Comparison of ENCODE assay signal across 1 cellular context in the genomic region with DNA sequence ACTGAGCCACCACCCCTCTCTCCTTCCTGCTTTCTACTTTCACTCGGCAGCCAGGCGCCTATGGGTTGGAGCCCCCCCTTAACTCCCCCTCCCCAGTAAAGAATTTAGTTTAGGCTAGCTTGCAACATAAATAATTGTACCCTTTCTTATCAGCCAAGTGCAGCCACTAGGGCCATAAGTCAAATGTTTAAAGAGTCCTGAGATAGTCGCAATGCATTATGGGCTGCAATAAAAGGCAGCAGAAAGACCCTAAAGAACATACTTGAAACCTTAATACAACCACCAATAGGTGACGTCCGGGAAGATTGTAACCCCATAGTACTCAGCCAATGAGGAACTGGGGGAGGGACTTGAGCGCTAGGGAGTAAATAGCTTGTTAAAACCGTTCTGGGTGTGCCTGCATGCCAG.
TF ChIP-seq lines count a peak whose summit lies in the region.

No MANE protein-coding gene starts in this region.

TF ChIP-seq in K562, 482 proteins besides CTCF, POLR2A, EP300 and RAD21 (continued from another document and continues in another):
- TF ChIP-seq, protein P1, sequence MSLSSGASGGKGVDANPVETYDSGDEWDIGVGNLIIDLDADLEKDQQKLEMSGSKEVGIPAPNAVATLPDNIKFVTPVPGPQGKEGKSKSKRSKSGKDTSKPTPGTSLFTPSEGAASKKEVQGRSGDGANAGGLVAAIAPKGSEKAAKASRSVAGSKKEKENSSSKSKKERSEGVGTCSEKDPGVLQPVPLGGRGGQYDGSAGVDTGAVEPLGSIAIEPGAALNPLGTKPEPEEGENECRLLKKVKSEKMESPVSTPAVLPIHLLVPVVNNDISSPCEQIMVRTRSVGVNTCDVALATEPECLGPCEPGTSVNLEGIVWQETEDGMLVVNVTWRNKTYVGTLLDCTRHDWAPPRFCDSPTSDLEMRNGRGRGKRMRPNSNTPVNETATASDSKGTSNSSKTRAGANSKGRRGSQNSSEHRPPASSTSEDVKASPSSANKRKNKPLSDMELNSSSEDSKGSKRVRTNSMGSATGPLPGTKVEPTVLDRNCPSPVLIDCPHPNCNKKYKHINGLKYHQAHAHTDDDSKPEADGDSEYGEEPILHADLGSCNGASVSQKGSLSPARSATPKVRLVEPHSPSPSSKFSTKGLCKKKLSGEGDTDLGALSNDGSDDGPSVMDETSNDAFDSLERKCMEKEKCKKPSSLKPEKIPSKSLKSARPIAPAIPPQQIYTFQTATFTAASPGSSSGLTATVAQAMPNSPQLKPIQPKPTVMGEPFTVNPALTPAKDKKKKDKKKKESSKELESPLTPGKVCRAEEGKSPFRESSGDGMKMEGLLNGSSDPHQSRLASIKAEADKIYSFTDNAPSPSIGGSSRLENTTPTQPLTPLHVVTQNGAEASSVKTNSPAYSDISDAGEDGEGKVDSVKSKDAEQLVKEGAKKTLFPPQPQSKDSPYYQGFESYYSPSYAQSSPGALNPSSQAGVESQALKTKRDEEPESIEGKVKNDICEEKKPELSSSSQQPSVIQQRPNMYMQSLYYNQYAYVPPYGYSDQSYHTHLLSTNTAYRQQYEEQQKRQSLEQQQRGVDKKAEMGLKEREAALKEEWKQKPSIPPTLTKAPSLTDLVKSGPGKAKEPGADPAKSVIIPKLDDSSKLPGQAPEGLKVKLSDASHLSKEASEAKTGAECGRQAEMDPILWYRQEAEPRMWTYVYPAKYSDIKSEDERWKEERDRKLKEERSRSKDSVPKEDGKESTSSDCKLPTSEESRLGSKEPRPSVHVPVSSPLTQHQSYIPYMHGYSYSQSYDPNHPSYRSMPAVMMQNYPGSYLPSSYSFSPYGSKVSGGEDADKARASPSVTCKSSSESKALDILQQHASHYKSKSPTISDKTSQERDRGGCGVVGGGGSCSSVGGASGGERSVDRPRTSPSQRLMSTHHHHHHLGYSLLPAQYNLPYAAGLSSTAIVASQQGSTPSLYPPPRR (CRISPR knock-in tag; IDR thresholded peaks at IDR 0.05; ENCODE audit: borderline replicate concordance), result no peak
- 0 out of 4 replicates have a peak, but pooled peaks of 1 of the 2 experiments have one; percentile 63 for TF ChIP-seq TBL1XR1 (IDR thresholded peaks at IDR 0.05; ENCODE audit: low read length in 2 of 2)
- TF ChIP-seq BACH1 (tag; IDR thresholded peaks at IDR 0.05), result no peak
- no peak for TF ChIP-seq NCOA1 (IDR thresholded peaks at IDR 0.05; ENCODE audit: low read depth)
- no peak for TF ChIP-seq ZNF707 (CRISPR knock-in tag; conservative IDR thresholded peaks at IDR 0.05)
- no peak for TF ChIP-seq CCNT2 (IDR thresholded peaks at IDR 0.05; ENCODE audit: borderline replicate concordance, extremely low read depth, insufficient read length, low read depth, low read length)
- TF ChIP-seq ZFP30 (CRISPR knock-in tag; IDR thresholded peaks at IDR 0.05; ENCODE audit: borderline replicate concordance), result no peak
- peak; percentile 82 for TF ChIP-seq TEAD4 (IDR thresholded peaks at IDR 0.05; ENCODE audit: low read length)
- TF ChIP-seq TEAD4 (CRISPR knock-in tag; IDR thresholded peaks at IDR 0.05; ENCODE audit: borderline replicate concordance), result no peak
- no peak for TF ChIP-seq KHSRP (IDR thresholded peaks at IDR 0.05)
- TF ChIP-seq, protein P2, sequence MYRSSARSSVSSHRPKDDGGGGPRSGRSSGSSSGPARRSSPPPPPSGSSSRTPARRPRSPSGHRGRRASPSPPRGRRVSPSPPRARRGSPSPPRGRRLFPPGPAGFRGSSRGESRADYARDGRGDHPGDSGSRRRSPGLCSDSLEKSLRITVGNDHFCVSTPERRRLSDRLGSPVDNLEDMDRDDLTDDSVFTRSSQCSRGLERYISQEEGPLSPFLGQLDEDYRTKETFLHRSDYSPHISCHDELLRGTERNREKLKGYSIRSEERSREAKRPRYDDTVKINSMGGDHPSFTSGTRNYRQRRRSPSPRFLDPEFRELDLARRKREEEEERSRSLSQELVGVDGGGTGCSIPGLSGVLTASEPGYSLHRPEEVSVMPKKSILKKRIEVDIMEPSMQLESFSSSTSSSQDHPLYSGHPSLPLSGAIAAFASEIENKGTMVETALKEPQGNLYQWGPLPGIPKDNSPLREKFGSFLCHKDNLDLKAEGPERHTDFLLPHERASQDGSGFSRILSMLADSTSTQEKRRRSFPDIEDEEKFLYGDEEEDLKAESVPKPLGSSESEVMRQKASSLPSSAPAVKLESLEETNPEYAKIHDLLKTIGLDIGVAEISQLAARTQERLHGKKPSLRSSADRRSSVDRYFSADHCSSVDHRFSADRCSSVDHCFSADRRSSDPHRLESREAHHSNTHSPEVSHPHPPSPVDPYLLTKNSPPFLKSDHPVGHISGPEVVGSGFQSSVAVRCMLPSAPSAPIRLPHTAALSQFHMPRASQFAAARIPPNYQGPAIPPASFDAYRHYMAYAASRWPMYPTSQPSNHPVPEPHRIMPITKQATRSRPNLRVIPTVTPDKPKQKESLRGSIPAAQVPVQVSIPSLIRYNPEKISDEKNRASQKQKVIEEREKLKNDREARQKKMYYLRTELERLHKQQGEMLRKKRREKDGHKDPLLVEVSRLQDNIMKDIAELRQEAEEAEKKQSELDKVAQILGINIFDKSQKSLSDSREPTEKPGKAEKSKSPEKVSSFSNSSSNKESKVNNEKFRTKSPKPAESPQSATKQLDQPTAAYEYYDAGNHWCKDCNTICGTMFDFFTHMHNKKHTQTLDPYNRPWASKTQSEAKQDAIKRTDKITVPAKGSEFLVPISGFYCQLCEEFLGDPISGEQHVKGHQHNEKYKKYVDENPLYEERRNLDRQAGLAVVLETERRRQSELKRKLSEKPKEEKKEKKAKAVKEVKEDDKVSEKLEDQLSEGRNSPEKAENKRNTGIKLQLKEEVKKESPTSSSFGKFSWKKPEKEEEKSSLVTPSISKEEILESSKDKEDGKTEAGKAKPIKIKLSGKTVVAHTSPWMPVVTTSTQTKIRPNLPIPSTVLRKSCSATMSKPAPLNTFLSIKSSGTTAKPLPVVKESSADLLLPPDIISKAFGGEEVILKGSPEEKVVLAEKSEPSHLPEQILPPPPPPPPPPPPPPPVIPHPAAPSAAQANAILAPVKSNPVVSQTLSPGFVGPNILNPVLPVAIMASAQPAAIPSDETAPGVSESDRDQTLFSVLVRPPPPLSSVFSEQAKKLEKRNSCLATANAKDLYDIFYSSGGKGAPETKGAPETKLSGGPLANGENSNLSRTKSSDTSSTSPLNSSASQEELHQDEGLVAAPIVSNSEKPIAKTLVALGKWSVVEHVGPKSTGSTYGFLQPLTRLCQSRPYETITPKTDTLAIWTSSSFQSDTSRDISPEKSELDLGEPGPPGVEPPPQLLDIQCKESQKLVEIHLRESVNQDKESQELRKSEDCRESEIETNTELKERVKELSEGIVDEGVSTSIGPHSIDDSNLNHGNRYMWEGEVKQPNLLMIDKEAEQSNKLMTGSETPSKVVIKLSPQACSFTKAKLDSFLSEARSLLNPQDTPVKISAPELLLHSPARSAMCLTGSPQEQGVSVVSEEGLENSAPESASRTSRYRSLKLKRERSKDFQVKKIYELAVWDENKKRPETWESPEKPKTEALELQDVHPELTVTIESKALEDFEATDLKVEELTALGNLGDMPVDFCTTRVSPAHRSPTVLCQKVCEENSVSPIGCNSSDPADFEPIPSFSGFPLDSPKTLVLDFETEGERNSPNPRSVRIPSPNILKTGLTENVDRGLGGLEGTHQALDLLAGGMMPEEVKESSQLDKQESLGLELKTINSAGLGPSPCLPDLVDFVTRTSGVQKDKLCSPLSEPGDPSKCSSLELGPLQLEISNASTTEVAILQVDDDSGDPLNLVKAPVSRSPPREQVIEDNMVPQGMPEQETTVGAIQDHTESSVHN (IDR thresholded peaks at IDR 0.05; ENCODE audit: borderline replicate concordance in 1 of 2, low read depth in 1 of 2), result no peak
- TF ChIP-seq ARID1B (IDR thresholded peaks at IDR 0.05), result peak; percentile 89
- no peak for TF ChIP-seq THRB (CRISPR knock-in tag; conservative IDR thresholded peaks at IDR 0.05)
- no peak for TF ChIP-seq KLF6 (CRISPR knock-in tag; IDR thresholded peaks at IDR 0.05; ENCODE audit: borderline replicate concordance)
- TF ChIP-seq BHLHE40 (IDR thresholded peaks at IDR 0.05; ENCODE audit: low read length), result no peak
- TF ChIP-seq VEZF1 (CRISPR knock-in tag; IDR thresholded peaks at IDR 0.05), result peak; percentile 90
- TF ChIP-seq DIDO1 (tag; IDR thresholded peaks at IDR 0.05; ENCODE audit: low read depth), result no peak
- TF ChIP-seq TRIM24 (IDR thresholded peaks at IDR 0.05), result peak in 1 of 2 experiments; percentile 65; a peak in 1 of 4 replicates
- no peak for TF ChIP-seq SRSF7 (optimal IDR thresholded peaks at IDR 0.05; ENCODE audit: low read depth, low read length)
- TF ChIP-seq POLR3A (IDR thresholded peaks at IDR 0.05; ENCODE audit: borderline replicate concordance, extremely low read depth, insufficient read depth, insufficient read length), result no peak
- no peak for TF ChIP-seq ZNF717 (CRISPR knock-in tag; IDR thresholded peaks at IDR 0.05)
- TF ChIP-seq NFIC (IDR thresholded peaks at IDR 0.05), result no peak
- TF ChIP-seq E2F8 (IDR thresholded peaks at IDR 0.05; ENCODE audit: low read depth, partially characterized antibody), result no peak
- TF ChIP-seq ZNF77 (CRISPR knock-in tag; IDR thresholded peaks at IDR 0.05), result no peak
- no peak for TF ChIP-seq IRF2 (CRISPR knock-in tag; IDR thresholded peaks at IDR 0.05)
- no peak for TF ChIP-seq HEY1 (CRISPR knock-in tag; IDR thresholded peaks at IDR 0.05; ENCODE audit: borderline replicate concordance)
- no peak for TF ChIP-seq CEBPG (CRISPR knock-in tag; IDR thresholded peaks at IDR 0.05)
- TF ChIP-seq CEBPG (tag; conservative IDR thresholded peaks at IDR 0.05 in 1 of 2, IDR thresholded peaks at IDR 0.05 in 1 of 2), result peak in 1 of 2 experiments; percentile 48; a peak in 1 of 4 replicates
- TF ChIP-seq MTA2 (IDR thresholded peaks at IDR 0.05; ENCODE audit: low read depth), result 0 out of 2 replicates have a peak, but pooled peaks have one; percentile 59
- TF ChIP-seq PRDM10 (IDR thresholded peaks at IDR 0.05; ENCODE audit: partially characterized antibody), result peak; percentile 84
